1 cellular context compared by ENCODE assay signal in genomic region chr17:21140911-21141310, GRCh38.
TF ChIP-seq lines count a peak whose summit lies in the region.

No MANE protein-coding gene starts in this region.

TF ChIP-seq in GM12878, 131 proteins besides CTCF, POLR2A, EP300 and RAD21 (continued from another document):
- TF ChIP-seq MAX (IDR thresholded peaks at IDR 0.05; ENCODE audit: low read depth, low read length) (no peak), MXI1 (IDR thresholded peaks at IDR 0.05; ENCODE audit: low read depth, low read length) (no peak), NBN (IDR thresholded peaks at IDR 0.05) (0 out of 2 replicates have a peak, but pooled peaks have one; percentile 18), EED (IDR thresholded peaks at IDR 0.05; ENCODE audit: low read depth) (no peak), NRF1 (conservative IDR thresholded peaks at IDR 0.05; ENCODE audit: low read depth, low read length) (no peak), CBFB (IDR thresholded peaks at IDR 0.05; ENCODE audit: low read depth) (no peak), SREBF1 (IDR thresholded peaks at IDR 0.05; ENCODE audit: low read length) (no peak), CREM (IDR thresholded peaks at IDR 0.05; ENCODE audit: low read depth) (peak; percentile 31; the same call in 1 of the 2 replicates), RUNX3 (IDR thresholded peaks at IDR 0.05; ENCODE audit: low read length) (peak; percentile 17; the same call in 1 of the 2 replicates), MLLT1 (IDR thresholded peaks at IDR 0.05) (no peak), TAF1 (IDR thresholded peaks at IDR 0.05; ENCODE audit: borderline replicate concordance, low read depth, low read length) (no peak), NR2F1 (conservative IDR thresholded peaks at IDR 0.05) (peak; percentile 77), NR2C1 (IDR thresholded peaks at IDR 0.05) (peak; percentile 23; the same call in 1 of the 2 replicates), E2F8 (IDR thresholded peaks at IDR 0.05; ENCODE audit: low read depth, partially characterized antibody) (no peak), POU2F2 (IDR thresholded peaks at IDR 0.05; ENCODE audit: borderline replicate concordance, low read depth, low read length) (no peak), EGR1 (IDR thresholded peaks at IDR 0.05; ENCODE audit: borderline replicate concordance in 1 of 2, low read depth in 2 of 2, low read length in 2 of 2) (peak in 1 of 2 experiments; percentile 75; a peak in 2 of 3 replicates), USF1 (IDR thresholded peaks at IDR 0.05; ENCODE audit: borderline replicate concordance, extremely low read length, insufficient read depth, low read depth, low read length) (no peak), YY1 (IDR thresholded peaks at IDR 0.05; ENCODE audit: low read depth, low read length) (0 out of 2 replicates have a peak, but pooled peaks have one; percentile 38), TCF12 (IDR thresholded peaks at IDR 0.05; ENCODE audit: low read depth, low read length) (0 out of 2 replicates have a peak, but pooled peaks have one; percentile 34), CREB1 (IDR thresholded peaks at IDR 0.05; ENCODE audit: low read depth) (0 out of 2 replicates have a peak, but pooled peaks have one; percentile 21), RELB (IDR thresholded peaks at IDR 0.05; ENCODE audit: low read depth) (peak; percentile 33; the same call in 1 of the 2 replicates), ATF2 (IDR thresholded peaks at IDR 0.05; ENCODE audit: low read length) (no peak), SPI1 (IDR thresholded peaks at IDR 0.05; ENCODE audit: borderline replicate concordance, insufficient read depth, low read depth, low read length) (peak; percentile 30; the same call in 1 of the 2 replicates), ETV6 (conservative IDR thresholded peaks at IDR 0.05 in 1 of 2, IDR thresholded peaks at IDR 0.05 in 1 of 2; ENCODE audit: borderline replicate concordance in 1 of 2, low read depth in 1 of 2) (peak in 1 of 2 experiments; percentile 36; a peak in 1 of 4 replicates), RELA (IDR thresholded peaks at IDR 0.05; ENCODE audit: borderline replicate concordance, partially characterized antibody) (peak; percentile 14), NFIC (IDR thresholded peaks at IDR 0.05; ENCODE audit: low read depth, low read length) (no peak), ATF7 (IDR thresholded peaks at IDR 0.05; ENCODE audit: low read depth) (peak; percentile 51; the same call in 1 of the 2 replicates)
TF ChIP-seq in GM12878: peak in this region for 15.
